Comparison of ENCODE assay signal across 11 cellular contexts in genomic region chr10:112804036-112804435, GRCh38.
DNase-seq lines count a peak whose midpoint lies in the region; ATAC-seq and TF ChIP-seq lines count a peak whose summit lies in the region.
"Had no signal": no experiment of that assay in that cellular context is flagged by ENCODE, and none has a peak within 500 bp of the region (broad histone marks: within the 10 kb centered on the region; RNA-seq: fewer than 3 reads in every experiment).

No MANE protein-coding gene starts in this region.

- no peaks in the 10 kb centered on the region for H3K4me1 Mint-ChIP-seq in activated T-helper 1 cell treated with anti-CD3 and anti-CD28 coated beads, Interleukin-12 subunit alpha, Interleukin-12 subunit beta, Interleukin-2, Interleukin-4 antibody, amounts not matched to agents 30 ng/mL and 10 ng/mL and 1 ng/mL, durations not matched to agents 14 hours and 24 hours and 36 hours (ENCODE audit: low read depth)
- H3K4me1 Mint-ChIP-seq: activated CD4-positive, alpha-beta T cell treated with anti-CD3 and anti-CD28 coated beads, Interleukin-2, amount 10 ng/mL, durations not matched to agents 7 days and 5 days; activated naive CD4-positive, alpha-beta T cell treated with anti-CD3 and anti-CD28 coated beads, Interleukin-2, amount 10 ng/mL, durations not matched to agents 7 days and 5 days had no signal

- H3K36me3 ChIP-seq in right lobe of liver = no peaks in the 10 kb centered on the region
- H3K36me3 ChIP-seq: gastroesophageal sphincter had no signal

- 20% methylated on average over 1 of the region's 3 CpGs for WGBS in right lobe of liver (ENCODE audit: insufficient coverage, low coverage, low lambda C conversion rate, missing lambda C conversion rate)

- ATAC-seq in SK-N-SH treated with all-trans-retinoic acid at 6 μM for 48 hours (peak; percentile 55), right lobe of liver (peak; percentile 79 to 88 (median 83)), esophagus mucosa (no peak), HG03354 (IDR thresholded peaks at IDR 0.05; ENCODE audit: poor library complexity, severe bottlenecking, unreplicated experiment) (no peak)
- ATAC-seq: gastroesophageal sphincter had no signal

- intact Hi-C loops in right lobe of liver (cut with DNase I) = no loop called here
- intact Hi-C loops in activated T-helper 1 cell treated with anti-CD3 and anti-CD28 coated beads, Interleukin-12 subunit alpha, Interleukin-12 subunit beta, Interleukin-2, Interleukin-4 antibody, amounts not matched to agents 30 ng/mL and 10 ng/mL and 1 ng/mL, durations not matched to agents 14 hours and 24 hours and 36 hours (cut with micrococcal nuclease) = no loop called here

- H3K27me3 Mint-ChIP-seq in activated T-helper 1 cell treated with anti-CD3 and anti-CD28 coated beads, Interleukin-12 subunit alpha, Interleukin-12 subunit beta, Interleukin-2, Interleukin-4 antibody, amounts not matched to agents 30 ng/mL and 10 ng/mL and 1 ng/mL, durations not matched to agents 14 hours and 24 hours and 36 hours (ENCODE audit: insufficient read depth) = no peaks in the 10 kb centered on the region
- H3K27me3 Mint-ChIP-seq: activated CD4-positive, alpha-beta T cell treated with anti-CD3 and anti-CD28 coated beads, Interleukin-2, amount 10 ng/mL, durations not matched to agents 7 days and 5 days; activated naive CD4-positive, alpha-beta T cell treated with anti-CD3 and anti-CD28 coated beads, Interleukin-2, amount 10 ng/mL, durations not matched to agents 7 days and 5 days had no signal

- no peaks in the 10 kb centered on the region for H3K9me3 Mint-ChIP-seq in activated T-helper 1 cell treated with anti-CD3 and anti-CD28 coated beads, Interleukin-12 subunit alpha, Interleukin-12 subunit beta, Interleukin-2, Interleukin-4 antibody, amounts not matched to agents 30 ng/mL and 10 ng/mL and 1 ng/mL, durations not matched to agents 14 hours and 24 hours and 36 hours
- H3K9me3 Mint-ChIP-seq: activated CD4-positive, alpha-beta T cell treated with anti-CD3 and anti-CD28 coated beads, Interleukin-2, amount 10 ng/mL, durations not matched to agents 7 days and 5 days; activated naive CD4-positive, alpha-beta T cell treated with anti-CD3 and anti-CD28 coated beads, Interleukin-2, amount 10 ng/mL, durations not matched to agents 7 days and 5 days had no signal

- no peak overlapping the region for H3K4me3 Mint-ChIP-seq in activated T-helper 1 cell treated with anti-CD3 and anti-CD28 coated beads, Interleukin-12 subunit alpha, Interleukin-12 subunit beta, Interleukin-2, Interleukin-4 antibody, amounts not matched to agents 30 ng/mL and 10 ng/mL and 1 ng/mL, durations not matched to agents 14 hours and 24 hours and 36 hours
- H3K4me3 Mint-ChIP-seq: activated CD4-positive, alpha-beta T cell treated with anti-CD3 and anti-CD28 coated beads, Interleukin-2, amount 10 ng/mL, durations not matched to agents 7 days and 5 days; activated naive CD4-positive, alpha-beta T cell treated with anti-CD3 and anti-CD28 coated beads, Interleukin-2, amount 10 ng/mL, durations not matched to agents 7 days and 5 days had no signal

- no peak overlapping the region for H3K27ac Mint-ChIP-seq in activated T-helper 1 cell treated with anti-CD3 and anti-CD28 coated beads, Interleukin-12 subunit alpha, Interleukin-12 subunit beta, Interleukin-2, Interleukin-4 antibody, amounts not matched to agents 30 ng/mL and 10 ng/mL and 1 ng/mL, durations not matched to agents 14 hours and 24 hours and 36 hours
- H3K27ac Mint-ChIP-seq: activated CD4-positive, alpha-beta T cell treated with anti-CD3 and anti-CD28 coated beads, Interleukin-2, amount 10 ng/mL, durations not matched to agents 7 days and 5 days; activated naive CD4-positive, alpha-beta T cell treated with anti-CD3 and anti-CD28 coated beads, Interleukin-2, amount 10 ng/mL, durations not matched to agents 7 days and 5 days had no signal

- DNase-seq in NCI-H1092 treated with DMSO at 0.1 percent for 48 hours (lab: John Stamatoyannopoulos, UW) (peak; percentile 74), right lobe of liver (peak; percentile 64 to 73 (median 71))
- no peak for DNase-seq in activated effector memory CD4-positive, alpha-beta T cell treated with anti-CD3 and anti-CD28 coated beads, Interleukin-2, amount 50 U/mL, for 16 hours
- no peak for DNase-seq in activated T-helper 1 cell treated with anti-CD3 and anti-CD28 coated beads, Interleukin-12 subunit alpha, Interleukin-12 subunit beta, Interleukin-2, Interleukin-4 antibody, amounts not matched to agents 30 ng/mL and 10 ng/mL and 1 ng/mL, durations not matched to agents 14 hours and 24 hours and 36 hours (ENCODE audit: low spot score)
- DNase-seq: activated CD4-positive, alpha-beta T cell treated with anti-CD3 and anti-CD28 coated beads, Interleukin-2, amount 10 ng/mL, durations not matched to agents 7 days and 5 days; activated naive CD4-positive, alpha-beta T cell treated with anti-CD3 and anti-CD28 coated beads, Interleukin-2, amount 10 ng/mL, durations not matched to agents 7 days and 5 days had no signal

- H3K4me1 ChIP-seq in right lobe of liver = peaks cover 0 to 19% (median 4%) of the 10 kb centered on the region in 4 donors
- H3K4me1 ChIP-seq: gastroesophageal sphincter had no signal

- TF ChIP-seq POLR2A in right lobe of liver (IDR thresholded peaks at IDR 0.05) = no peak

- H3K36me3 Mint-ChIP-seq in activated T-helper 1 cell treated with anti-CD3 and anti-CD28 coated beads, Interleukin-12 subunit alpha, Interleukin-12 subunit beta, Interleukin-2, Interleukin-4 antibody, amounts not matched to agents 30 ng/mL and 10 ng/mL and 1 ng/mL, durations not matched to agents 14 hours and 24 hours and 36 hours (ENCODE audit: low read depth) = peaks cover 2% of the 10 kb centered on the region
- H3K36me3 Mint-ChIP-seq: activated naive CD4-positive, alpha-beta T cell treated with anti-CD3 and anti-CD28 coated beads, Interleukin-2, amount 10 ng/mL, durations not matched to agents 7 days and 5 days had no signal

- H3K4me3 ChIP-seq in right lobe of liver = no peak overlapping the region
- H3K4me3 ChIP-seq: gastroesophageal sphincter had no signal

- TF ChIP-seq CTCF in C4-2B (conservative IDR thresholded peaks at IDR 0.05) (no peak), right lobe of liver (IDR thresholded peaks at IDR 0.05) (no peak)

- H3K27ac ChIP-seq in C4-2B (peak overlapping the region; percentile 36), right lobe of liver (peak overlapping the region; percentile 26 to 80 (median 80))
- H3K27ac ChIP-seq: gastroesophageal sphincter had no signal

- H3K9me3 ChIP-seq in right lobe of liver = no peaks in the 10 kb centered on the region
- H3K9me3 ChIP-seq: gastroesophageal sphincter had no signal

- H3K27me3 ChIP-seq in right lobe of liver = no peaks in the 10 kb centered on the region
- H3K27me3 ChIP-seq: gastroesophageal sphincter had no signal

TF ChIP-seq in SK-N-SH treated with all-trans-retinoic acid at 6 μM for 48 hours, 23 proteins besides CTCF, POLR2A, EP300 and RAD21 (continues in another document):
- TF ChIP-seq, protein P1, sequence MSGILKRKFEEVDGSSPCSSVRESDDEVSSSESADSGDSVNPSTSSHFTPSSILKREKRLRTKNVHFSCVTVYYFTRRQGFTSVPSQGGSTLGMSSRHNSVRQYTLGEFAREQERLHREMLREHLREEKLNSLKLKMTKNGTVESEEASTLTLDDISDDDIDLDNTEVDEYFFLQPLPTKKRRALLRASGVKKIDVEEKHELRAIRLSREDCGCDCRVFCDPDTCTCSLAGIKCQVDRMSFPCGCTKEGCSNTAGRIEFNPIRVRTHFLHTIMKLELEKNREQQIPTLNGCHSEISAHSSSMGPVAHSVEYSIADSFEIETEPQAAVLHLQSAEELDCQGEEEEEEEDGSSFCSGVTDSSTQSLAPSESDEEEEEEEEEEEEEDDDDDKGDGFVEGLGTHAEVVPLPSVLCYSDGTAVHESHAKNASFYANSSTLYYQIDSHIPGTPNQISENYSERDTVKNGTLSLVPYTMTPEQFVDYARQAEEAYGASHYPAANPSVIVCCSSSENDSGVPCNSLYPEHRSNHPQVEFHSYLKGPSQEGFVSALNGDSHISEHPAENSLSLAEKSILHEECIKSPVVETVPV (CRISPR knock-in tag; IDR thresholded peaks at IDR 0.05) = no peak
- TF ChIP-seq PATZ1 (CRISPR knock-in tag; IDR thresholded peaks at IDR 0.05; ENCODE audit: borderline replicate concordance) (no peak), ZNF8 (CRISPR knock-in tag; IDR thresholded peaks at IDR 0.05) (no peak), BACH2 (CRISPR knock-in tag; IDR thresholded peaks at IDR 0.05; ENCODE audit: borderline replicate concordance) (no peak), ZNF565 (CRISPR knock-in tag; conservative IDR thresholded peaks at IDR 0.05; ENCODE audit: low read depth) (no peak), ISL1 (CRISPR knock-in tag; IDR thresholded peaks at IDR 0.05) (no peak), RARB (CRISPR knock-in tag; IDR thresholded peaks at IDR 0.05) (no peak), ZC3H10 (CRISPR knock-in tag; IDR thresholded peaks at IDR 0.05) (no peak)
- TF ChIP-seq, protein P2, sequence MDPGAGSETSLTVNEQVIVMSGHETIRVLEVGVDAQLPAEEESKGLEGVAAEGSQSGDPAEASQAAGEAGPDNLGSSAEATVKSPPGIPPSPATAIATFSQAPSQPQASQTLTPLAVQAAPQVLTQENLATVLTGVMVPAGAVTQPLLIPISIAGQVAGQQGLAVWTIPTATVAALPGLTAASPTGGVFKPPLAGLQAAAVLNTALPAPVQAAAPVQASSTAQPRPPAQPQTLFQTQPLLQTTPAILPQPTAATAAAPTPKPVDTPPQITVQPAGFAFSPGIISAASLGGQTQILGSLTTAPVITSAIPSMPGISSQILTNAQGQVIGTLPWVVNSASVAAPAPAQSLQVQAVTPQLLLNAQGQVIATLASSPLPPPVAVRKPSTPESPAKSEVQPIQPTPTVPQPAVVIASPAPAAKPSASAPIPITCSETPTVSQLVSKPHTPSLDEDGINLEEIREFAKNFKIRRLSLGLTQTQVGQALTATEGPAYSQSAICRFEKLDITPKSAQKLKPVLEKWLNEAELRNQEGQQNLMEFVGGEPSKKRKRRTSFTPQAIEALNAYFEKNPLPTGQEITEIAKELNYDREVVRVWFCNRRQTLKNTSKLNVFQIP (CRISPR knock-in tag; IDR thresholded peaks at IDR 0.05; ENCODE audit: borderline replicate concordance, low read depth) = no peak

Comparison
In these comparisons a context has a peak if more than half of its experiments do, and no peak if none do; other contexts are left out.
1. DNase-seq: peak in NCI-H1092 treated with DMSO at 0.1 percent for 48 hours (single experiment) and right lobe of liver (3 of 3); none in activated effector memory CD4-positive, alpha-beta T cell treated with anti-CD3 and anti-CD28 coated beads, Interleukin-2, amount 50 U/mL, for 16 hours (single experiment) and activated T-helper 1 cell treated with anti-CD3 and anti-CD28 coated beads, Interleukin-12 subunit alpha, Interleukin-12 subunit beta, Interleukin-2, Interleukin-4 antibody, amounts not matched to agents 30 ng/mL and 10 ng/mL and 1 ng/mL, durations not matched to agents 14 hours and 24 hours and 36 hours (single experiment).
2. ATAC-seq: peak in SK-N-SH treated with all-trans-retinoic acid at 6 μM for 48 hours (single experiment) and right lobe of liver (4 of 4); none in esophagus mucosa (single experiment) and HG03354 (single experiment).